8 cellular contexts compared by ENCODE assay signal in genomic region chr11:74749965-74750296, GRCh38. TPM values are rescaled to one million over a fixed set of nuclear protein-coding genes. Genes with fewer than 3 reads are reported as not detected.
DNase-seq lines count a peak whose midpoint lies in the region; ATAC-seq, FAIRE-seq and TF ChIP-seq lines count a peak whose summit lies in the region.

No MANE protein-coding gene starts in this region.

- no peaks in the 10 kb centered on the region for H3K27me3 Mint-ChIP-seq in activated CD4-positive, alpha-beta T cell treated with anti-CD3 and anti-CD28 coated beads for 36 hours
- H3K27me3 Mint-ChIP-seq in activated T-helper 2 cell treated with anti-CD3 and anti-CD28 coated beads, Interferon-gamma antibody, Interleukin-2, Interleukin-4, amounts not matched to agents 10 μg/mL and 5 μg/mL and 100 μg/mL, durations not matched to agents 14 hours and 24 hours and 36 hours (ENCODE audit: low read depth): no peaks in the 10 kb centered on the region

- TF ChIP-seq CTCF in keratinocyte (optimal IDR thresholded peaks at IDR 0.05 in 1 of 3, IDR thresholded peaks at IDR 0.05 in 1 of 3, conservative IDR thresholded peaks at IDR 0.05 in 1 of 3; ENCODE audit: extremely low read depth in 1 of 3, insufficient read depth in 2 of 3, low read length in 3 of 3) (no peak), GM13976 (IDR thresholded peaks at IDR 0.05; ENCODE audit: borderline replicate concordance, control extremely low read depth, extremely low read depth, insufficient read depth, missing control alignments) (no peak)

- H3K4me3 ChIP-seq in keratinocyte (ENCODE audit: control insufficient read depth in 2 of 3, extremely low read depth in 1 of 3, insufficient read depth in 2 of 3, low read depth in 1 of 3, low read length in 3 of 3): peak overlapping the region; percentile 76 to 79 (median 78)

- CTCF ChIA-PET in activated CD4-positive, alpha-beta T cell treated with anti-CD3 and anti-CD28 coated beads for 36 hours (lab: Charles Lee): interaction anchor here (0.6 to 1.9 kb wide), 5 partner anchors 10 to 1151 kb away, joined by 3 to 10 read pairs (median 4); no protein-coding TSS in a partner anchor

- peaks cover 7% of the 10 kb centered on the region for H3K36me3 Mint-ChIP-seq in activated CD4-positive, alpha-beta T cell treated with anti-CD3 and anti-CD28 coated beads for 36 hours (ENCODE audit: low read depth)
- peaks cover 12% of the 10 kb centered on the region for H3K36me3 Mint-ChIP-seq in activated T-helper 2 cell treated with anti-CD3 and anti-CD28 coated beads, Interferon-gamma antibody, Interleukin-2, Interleukin-4, amounts not matched to agents 10 μg/mL and 5 μg/mL and 100 μg/mL, durations not matched to agents 14 hours and 24 hours and 36 hours (ENCODE audit: low read depth)

- H3K27me3 ChIP-seq in keratinocyte (ENCODE audit: control insufficient read depth, extremely low read depth, insufficient read depth, low read length): no peaks in the 10 kb centered on the region

- H3K9me3 Mint-ChIP-seq in activated CD4-positive, alpha-beta T cell treated with anti-CD3 and anti-CD28 coated beads for 36 hours (ENCODE audit: low read depth): no peaks in the 10 kb centered on the region
- no peaks in the 10 kb centered on the region for H3K9me3 Mint-ChIP-seq in activated T-helper 2 cell treated with anti-CD3 and anti-CD28 coated beads, Interferon-gamma antibody, Interleukin-2, Interleukin-4, amounts not matched to agents 10 μg/mL and 5 μg/mL and 100 μg/mL, durations not matched to agents 14 hours and 24 hours and 36 hours

- in situ Hi-C loops in GM13976 (cut with MboI; ENCODE audit: low sequenced_read_pairs, unreplicated experiment): no loop called here

- peak overlapping the region; percentile 80 for H3K4me3 Mint-ChIP-seq in activated CD4-positive, alpha-beta T cell treated with anti-CD3 and anti-CD28 coated beads for 36 hours
- H3K4me3 Mint-ChIP-seq in activated T-helper 2 cell treated with anti-CD3 and anti-CD28 coated beads, Interferon-gamma antibody, Interleukin-2, Interleukin-4, amounts not matched to agents 10 μg/mL and 5 μg/mL and 100 μg/mL, durations not matched to agents 14 hours and 24 hours and 36 hours (ENCODE audit: low read depth): peak overlapping the region; percentile 88

- H4K20me1 ChIP-seq in keratinocyte (ENCODE audit: control insufficient read depth, extremely low read depth, insufficient read depth, low read length): no peaks in the 10 kb centered on the region

- peak overlapping the region; percentile 73 for H3K27ac Mint-ChIP-seq in activated CD4-positive, alpha-beta T cell treated with anti-CD3 and anti-CD28 coated beads for 36 hours
- H3K27ac Mint-ChIP-seq in activated T-helper 2 cell treated with anti-CD3 and anti-CD28 coated beads, Interferon-gamma antibody, Interleukin-2, Interleukin-4, amounts not matched to agents 10 μg/mL and 5 μg/mL and 100 μg/mL, durations not matched to agents 14 hours and 24 hours and 36 hours: peak overlapping the region; percentile 82

- ATAC-seq in activated CD4-positive, alpha-beta T cell treated with anti-CD3 and anti-CD28 coated beads for 36 hours: no peak
- ATAC-seq in GM21360 (IDR thresholded peaks at IDR 0.05; ENCODE audit: unreplicated experiment) (no peak), GM18907 (IDR thresholded peaks at IDR 0.05; ENCODE audit: unreplicated experiment) (no peak)

- FAIRE-seq in keratinocyte (lab: Jason Lieb, UNC): no peak

- no peak for DNase-seq in activated CD4-positive, alpha-beta T cell treated with anti-CD3 and anti-CD28 coated beads for 36 hours
- DNase-seq in activated CD4-positive, alpha-beta T cell treated with anti-CD3 and anti-CD28 coated beads for 4 hours: no peak
- no peak for DNase-seq in activated T-helper 2 cell treated with anti-CD3 and anti-CD28 coated beads, Interferon-gamma antibody, Interleukin-2, Interleukin-4, amounts not matched to agents 10 μg/mL and 5 μg/mL and 100 μg/mL, durations not matched to agents 14 hours and 24 hours and 36 hours (ENCODE audit: low spot score)
- DNase-seq in keratinocyte (ENCODE audit: low read depth, low spot score) (no peak), substantia nigra (lab: John Stamatoyannopoulos, UW) (no peak), GM13976 (ENCODE audit: low spot score) (no peak)

- H3K4me1 Mint-ChIP-seq in activated CD4-positive, alpha-beta T cell treated with anti-CD3 and anti-CD28 coated beads for 36 hours: peaks cover 42% of the 10 kb centered on the region
- H3K4me1 Mint-ChIP-seq in activated T-helper 2 cell treated with anti-CD3 and anti-CD28 coated beads, Interferon-gamma antibody, Interleukin-2, Interleukin-4, amounts not matched to agents 10 μg/mL and 5 μg/mL and 100 μg/mL, durations not matched to agents 14 hours and 24 hours and 36 hours (ENCODE audit: low read depth): peaks cover 25% of the 10 kb centered on the region

- H3K27ac ChIP-seq in keratinocyte (ENCODE audit: control insufficient read depth, insufficient read depth, low read length) (peak overlapping the region; percentile 85), substantia nigra (ENCODE audit: low read depth, low read length, poor library complexity, severe bottlenecking) (peak overlapping the region; percentile 74)

- H2AFZ ChIP-seq in keratinocyte (ENCODE audit: control insufficient read depth, low read length): no peak overlapping the region

- peaks cover 54% of the 10 kb centered on the region for H3K79me2 ChIP-seq in keratinocyte (ENCODE audit: control insufficient read depth, insufficient read depth, low read length)

- H3K9me3 ChIP-seq in keratinocyte (ENCODE audit: control insufficient read depth, low read depth, low read length): no peaks in the 10 kb centered on the region

- H3K36me3 ChIP-seq in keratinocyte (ENCODE audit: control insufficient read depth in 2 of 2, extremely low read depth in 1 of 2, insufficient read depth in 2 of 2, low read length in 2 of 2): no peaks in the 10 kb centered on the region

- dilution Hi-C loops in keratinocyte (cut with MboI; ENCODE audit: extremely low pct_ligation_motif_present, low sequenced_read_pairs): no loop called here

- H3K9ac ChIP-seq in keratinocyte (ENCODE audit: control insufficient read depth, extremely low read depth, insufficient read depth, low read length): peak overlapping the region; percentile 92

- intact Hi-C loops in activated CD4-positive, alpha-beta T cell treated with anti-CD3 and anti-CD28 coated beads for 36 hours (cut with DNase I, micrococcal nuclease): loop anchor here in 1 of 2 experiments (1.0 to 10.0 kb wide), 4 partner anchors 199 to 765 kb away; partner anchors contain the start of genes C2CD3, PGM2L1, PPME1 and SPCS2
- intact Hi-C loops in activated T-helper 2 cell treated with anti-CD3 and anti-CD28 coated beads, Interferon-gamma antibody, Interleukin-2, Interleukin-4, amounts not matched to agents 10 μg/mL and 5 μg/mL and 100 μg/mL, durations not matched to agents 14 hours and 24 hours and 36 hours (cut with micrococcal nuclease): loop anchor here (2.0 kb wide), 1 partner anchor 257 kb away; the partner anchor contains the start of gene LIPT2

- peaks cover 30% of the 10 kb centered on the region for H3K4me1 ChIP-seq in keratinocyte (ENCODE audit: control insufficient read depth, extremely low read depth, insufficient read depth, low read length)

- POLR2A ChIA-PET in activated CD4-positive, alpha-beta T cell treated with anti-CD3 and anti-CD28 coated beads for 36 hours (lab: Charles Lee): interaction anchor here (0.6 kb wide), 1 partner anchor 71 kb away, joined by 5 read pairs; no protein-coding TSS in a partner anchor

- no peaks in the 10 kb centered on the region for H3K9me1 ChIP-seq in keratinocyte (ENCODE audit: control insufficient read depth, extremely low read depth, insufficient read depth, low read length)

- peak overlapping the region; percentile 95 for H3K4me2 ChIP-seq in keratinocyte (ENCODE audit: control insufficient read depth, extremely low read depth, insufficient read depth, low read depth, low read length)

RNA-seq across cellular contexts. Expression of gene RNF169, which starts 1.3 kb away (rescaled TPM):
- total RNA-seq in activated CD4-positive, alpha-beta T cell treated with anti-CD3 and anti-CD28 coated beads for 36 hours: 10 to 100 TPM; 15.3 to 16.0 TPM
- total RNA-seq in activated T-helper 2 cell treated with anti-CD3 and anti-CD28 coated beads, Interferon-gamma antibody, Interleukin-2, Interleukin-4, amounts not matched to agents 10 μg/mL and 5 μg/mL and 100 μg/mL, durations not matched to agents 14 hours and 24 hours and 36 hours: 14.3 and 14.4 TPM in 2 replicates
- 6.2 to 9.2 TPM (median 8.9 TPM) in 3 replicates for polyA plus RNA-seq in keratinocyte
- 2.3 TPM for polyA plus RNA-seq in keratinocyte (2011; ENCODE audit: low read depth)
- 3.3 and 5.4 TPM in 2 replicates for polyA plus RNA-seq in keratinocyte (2011; cell fraction: cytosol; rRNA removed)
- polyA plus RNA-seq in keratinocyte (2011; cell fraction: nucleus; rRNA removed): 9.4 and 10.9 TPM in 2 replicates
- 3.5 and 6.3 TPM in 2 replicates for polyA plus RNA-seq in keratinocyte (2012; ENCODE audit: low replicate concordance)
- polyA minus RNA-seq in keratinocyte: 7.4 to 29.1 TPM (median 21.0 TPM) in 3 replicates
- 10.0 TPM for polyA minus RNA-seq in keratinocyte (2011; cell fraction: cytosol; rRNA and poly(A)+ RNA removed)
- 19.2 and 36.7 TPM in 2 replicates for polyA minus RNA-seq in keratinocyte (2011; cell fraction: nucleus; rRNA and poly(A)+ RNA removed)

RNA-seq across cellular contexts. Expression of gene CHRDL2, which starts 18.7 kb away (rescaled TPM):
- not detected for total RNA-seq in activated CD4-positive, alpha-beta T cell treated with anti-CD3 and anti-CD28 coated beads for 36 hours
- total RNA-seq in activated T-helper 2 cell treated with anti-CD3 and anti-CD28 coated beads, Interferon-gamma antibody, Interleukin-2, Interleukin-4, amounts not matched to agents 10 μg/mL and 5 μg/mL and 100 μg/mL, durations not matched to agents 14 hours and 24 hours and 36 hours: not detected in 2 replicates
- polyA plus RNA-seq in keratinocyte: not detected in 3 replicates
- not detected for polyA plus RNA-seq in keratinocyte (2011; ENCODE audit: low read depth)
- not detected in 2 replicates for polyA plus RNA-seq in keratinocyte (2011; cell fraction: cytosol; rRNA removed)
- not detected in 2 replicates for polyA plus RNA-seq in keratinocyte (2011; cell fraction: nucleus; rRNA removed)
- polyA plus RNA-seq in keratinocyte (2012; ENCODE audit: low replicate concordance): not detected in 2 replicates
- polyA minus RNA-seq in keratinocyte: not detected in 3 replicates
- polyA minus RNA-seq in keratinocyte (2011; cell fraction: cytosol; rRNA and poly(A)+ RNA removed): not detected
- not detected in 2 replicates for polyA minus RNA-seq in keratinocyte (2011; cell fraction: nucleus; rRNA and poly(A)+ RNA removed)
